ENCODE assay signal across 25 cellular contexts in genomic region chr10:129929343-129930297, GRCh38. TPM values are rescaled to one million over a fixed set of nuclear protein-coding genes. Genes with fewer than 3 reads are reported as not detected.
DNase-seq lines count a peak whose midpoint lies in the region; ATAC-seq, FAIRE-seq and TF ChIP-seq lines count a peak whose summit lies in the region.
"Had no signal": no experiment of that assay in that cellular context is flagged by ENCODE, and none has a peak within 500 bp of the region (broad histone marks: within the 10 kb centered on the region; RNA-seq: fewer than 3 reads in every experiment).

No MANE protein-coding gene starts in this region.

- H3K36me3 ChIP-seq in heart right ventricle (peaks cover 0 to 5% (median 0%) of the 10 kb centered on the region in 9 donors), WERI-Rb-1 (no peaks in the 10 kb centered on the region)

- FAIRE-seq in GM12891 (lab: Jason Lieb, UNC): no peak
- FAIRE-seq: GM12878, GM19239, keratinocyte, urothelium cell line had no signal

- 74 to 80% methylated on average over 12 of the region's 12 CpGs for WGBS in heart right ventricle, 2 donors

- ATAC-seq in heart right ventricle: no peak
- no peak for ATAC-seq in left cardiac atrium
- ATAC-seq: body of pancreas, foreskin keratinocyte, GM12878, right cardiac atrium had no signal

- no peak for TF ChIP-seq POLR2A in GM12891 (IDR thresholded peaks at IDR 0.05; ENCODE audit: low read depth, low read length)

- H3K9me3 ChIP-seq in heart right ventricle: no peaks in the 10 kb centered on the region
- no peaks in the 10 kb centered on the region for H3K9me3 ChIP-seq in WERI-Rb-1 (ENCODE audit: severe bottlenecking)
- H3K9me3 ChIP-seq: body of pancreas had no signal

- no peak for DNase-seq in heart right ventricle
- DNase-seq in left cardiac atrium: no peak
- peak; percentile 22 for DNase-seq in WERI-Rb-1
- peak; percentile 48 for DNase-seq in iPS-NIHi11 (ENCODE audit: low spot score)
- no peak for DNase-seq in GM12891 (ENCODE audit: insufficient read length, low spot score)
- DNase-seq in dermis blood vessel endothelial cell: no peak
- DNase-seq in superior temporal gyrus (ENCODE audit: extremely low spot score): no peak
- no peak for DNase-seq in foreskin fibroblast
- DNase-seq: body of pancreas, DMS153, foreskin keratinocyte, GDM1, hippocampal formation, mammary epithelial cell, NCI-H1092, NCI-H510A treated with DMSO at 0.1 percent for 48 hours, substantia nigra had no signal

- peaks cover 0 to 45% (median 3%) of the 10 kb centered on the region in 9 donors for H3K4me1 ChIP-seq in heart right ventricle
- H3K4me1 ChIP-seq: body of pancreas, foreskin keratinocyte had no signal

- H3K27ac ChIP-seq in heart right ventricle (no peak overlapping the region), WERI-Rb-1 (no peak overlapping the region)
- H3K27ac ChIP-seq: body of pancreas, coronary artery, foreskin keratinocyte had no signal

- H3K27me3 ChIP-seq in heart right ventricle (no peaks in the 10 kb centered on the region), WERI-Rb-1 (ENCODE audit: insufficient read depth, low read depth, severe bottlenecking) (no peaks in the 10 kb centered on the region)
- H3K27me3 ChIP-seq: body of pancreas, foreskin keratinocyte had no signal

- H3K4me3 ChIP-seq in heart right ventricle: no peak overlapping the region
- no peak overlapping the region for H3K4me3 ChIP-seq in WERI-Rb-1 (ENCODE audit: low read depth, low read length)
- no peak overlapping the region for H3K4me3 ChIP-seq in foreskin fibroblast (ENCODE audit: low read depth in 1 of 2, low read length in 2 of 2)
- H3K4me3 ChIP-seq: body of pancreas, coronary artery, GM12878 had no signal

- TF ChIP-seq CTCF in heart right ventricle (IDR thresholded peaks at IDR 0.05) (peak in 5 of 9 donors; percentile 6 to 30 (median 11)), WERI-Rb-1 (IDR thresholded peaks at IDR 0.05; ENCODE audit: low read depth, low read length) (peak; percentile 67), foreskin fibroblast (IDR thresholded peaks at IDR 0.05; ENCODE audit: low read depth, low read length) (no peak)

- intact Hi-C loops in heart right ventricle (cut with DNase I): no loop called here
- intact Hi-C loops in left cardiac atrium (cut with DNase I): no loop called here

TF ChIP-seq in GM12891, 5 proteins besides CTCF, POLR2A, EP300 and RAD21:
- TF ChIP-seq PAX5 (IDR thresholded peaks at IDR 0.05; ENCODE audit: insufficient read depth, low read length, severe bottlenecking) (no peak), POLR2AphosphoS5 (IDR thresholded peaks at IDR 0.05; ENCODE audit: low read depth, low read length) (no peak), POU2F2 (IDR thresholded peaks at IDR 0.05; ENCODE audit: low read depth, low read length) (no peak), TAF1 (IDR thresholded peaks at IDR 0.05; ENCODE audit: low read depth, low read length) (no peak), SPI1 (IDR thresholded peaks at IDR 0.05; ENCODE audit: low read depth, low read length) (no peak)

RNA-seq across cellular contexts. Expression of gene EBF3, which starts 34.5 kb away (rescaled TPM):
- total RNA-seq in heart right ventricle (10 to 100 TPM in 1 of 10 donors, 1 to 10 TPM in 9; 4.3 to 12.2 (median 5.6) TPM), left cardiac atrium (10 to 100 TPM in 1 of 2 donors, 1 to 10 TPM in 1; 6.0 to 10.1 TPM), dermis blood vessel endothelial cell (6.5 and 22.5 TPM in 2 replicates)
- 10 to 100 TPM in 1 of 2 donors, 1 to 10 TPM in 1; 3.9 to 10.7 TPM for polyA plus RNA-seq in heart right ventricle
- not detected for polyA plus RNA-seq in GM12891 (2012; ENCODE audit: low read depth, missing spikeins)
- total RNA-seq: activated T-helper 2 cell treated with anti-CD3 and anti-CD28 coated beads, Interferon-gamma antibody, Interleukin-2, Interleukin-4, amounts not matched to agents 10 μg/mL and 5 μg/mL and 100 μg/mL, durations not matched to agents 14 hours and 24 hours and 36 hours; GM12878; HT1080 had no signal
- polyA plus RNA-seq: foreskin keratinocyte, GM12878, keratinocyte, mammary epithelial cell had no signal

Comparison
In these comparisons a context has a peak if more than half of its experiments do, and no peak if none do; other contexts are left out.
1. DNase-seq: peak in WERI-Rb-1 (single experiment) and iPS-NIHi11 (single experiment); none in heart right ventricle (0 of 2), left cardiac atrium (single experiment), GM12891 (single experiment), dermis blood vessel endothelial cell (single experiment), superior temporal gyrus (single experiment) and foreskin fibroblast (0 of 2).